ENCODE assay signal across 29 cellular contexts in genomic region chr16:8890549-8890921, GRCh38. TPM values are rescaled to one million over a fixed set of nuclear protein-coding genes. Genes with fewer than 3 reads are reported as not detected.
A peak's percentile ranks its signal among the peaks of the same experiment; 100 is the strongest.
DNase-seq lines count a peak whose midpoint lies in the region; ATAC-seq and TF ChIP-seq lines count a peak whose summit lies in the region.
"Had no signal": no experiment of that assay in that cellular context is flagged by ENCODE, and none has a peak within 500 bp of the region (broad histone marks: within the 10 kb centered on the region; RNA-seq: fewer than 3 reads in every experiment).

No MANE protein-coding gene starts in this region.

- peaks cover under 1% of the 10 kb centered on the region for H3K27me3 Mint-ChIP-seq in activated CD4-positive, alpha-beta T cell treated with anti-CD3 and anti-CD28 coated beads for 36 hours
- peaks cover 4% of the 10 kb centered on the region for H3K27me3 Mint-ChIP-seq in activated naive CD8-positive, alpha-beta T cell treated with anti-CD3 and anti-CD28 coated beads, Interleukin-2, amount 50 U/mL, for 24 hours
- H3K27me3 Mint-ChIP-seq in nephron progenitor cell (ENCODE audit: low read depth, poor library complexity): peaks cover 4% of the 10 kb centered on the region

- peaks cover 15% of the 10 kb centered on the region for H3K4me1 Mint-ChIP-seq in activated CD4-positive, alpha-beta T cell treated with anti-CD3 and anti-CD28 coated beads for 36 hours
- H3K4me1 Mint-ChIP-seq in activated naive CD8-positive, alpha-beta T cell treated with anti-CD3 and anti-CD28 coated beads, Interleukin-2, amount 50 U/mL, for 24 hours: peaks cover 15% of the 10 kb centered on the region
- H3K4me1 Mint-ChIP-seq in nephron progenitor cell: peaks cover 74% of the 10 kb centered on the region

- no peaks in the 10 kb centered on the region for H3K9me3 Mint-ChIP-seq in activated CD4-positive, alpha-beta T cell treated with anti-CD3 and anti-CD28 coated beads for 36 hours (ENCODE audit: low read depth)
- H3K9me3 Mint-ChIP-seq in activated naive CD8-positive, alpha-beta T cell treated with anti-CD3 and anti-CD28 coated beads, Interleukin-2, amount 50 U/mL, for 24 hours: no peaks in the 10 kb centered on the region
- H3K9me3 Mint-ChIP-seq in nephron progenitor cell: no peaks in the 10 kb centered on the region
- H3K9me3 Mint-ChIP-seq: stimulated activated naive CD8-positive, alpha-beta T cell treated with anti-CD3 and anti-CD28 coated beads, Interleukin-15, amount 100 ng/mL, for 72 hours; T-helper 1 cell treated with Interleukin-12 subunit alpha and Interleukin-12 subunit beta and Interleukin-4 antibody, amounts not matched to agents 30 μg/mL and 1 μg/mL, for 36 hours had no signal

- H3K4me1 ChIP-seq in HEK293 (ENCODE audit: control insufficient read depth, insufficient read depth, low read length): no peaks in the 10 kb centered on the region
- peaks cover 0 to 27% (median 19%) of the 10 kb centered on the region in 12 donors for H3K4me1 ChIP-seq in heart left ventricle

- no peak overlapping the region for H3K4me3 Mint-ChIP-seq in activated CD4-positive, alpha-beta T cell treated with anti-CD3 and anti-CD28 coated beads for 36 hours
- no peak overlapping the region for H3K4me3 Mint-ChIP-seq in activated naive CD8-positive, alpha-beta T cell treated with anti-CD3 and anti-CD28 coated beads, Interleukin-2, amount 50 U/mL, for 24 hours
- H3K4me3 Mint-ChIP-seq in nephron progenitor cell: no peak overlapping the region
- H3K4me3 Mint-ChIP-seq: stimulated activated naive CD8-positive, alpha-beta T cell treated with anti-CD3 and anti-CD28 coated beads, Interleukin-15, amount 100 ng/mL, for 72 hours; T-helper 1 cell treated with Interleukin-12 subunit alpha and Interleukin-12 subunit beta and Interleukin-4 antibody, amounts not matched to agents 30 μg/mL and 1 μg/mL, for 36 hours had no signal

- intact Hi-C loops in activated CD4-positive, alpha-beta T cell treated with anti-CD3 and anti-CD28 coated beads for 36 hours (cut with DNase I, micrococcal nuclease): no loop called here
- intact Hi-C loops in heart left ventricle (cut with DNase I): no loop called here

- WGBS in heart left ventricle, 4 donors: 73 to 87% (median 75%) methylated on average over 5 of the region's 5 CpGs

- no peak for DNase-seq in activated CD4-positive, alpha-beta T cell treated with anti-CD3 and anti-CD28 coated beads for 36 hours
- no peak for DNase-seq in activated CD4-positive, alpha-beta T cell treated with anti-CD3 and anti-CD28 coated beads, Interleukin-2, amount 50 U/mL, for 48 hours
- DNase-seq in activated naive CD8-positive, alpha-beta T cell treated with anti-CD3 and anti-CD28 coated beads, Interleukin-2, amount 50 U/mL, for 24 hours: no peak
- DNase-seq in nephron progenitor cell: no peak
- DNase-seq in EL: no peak
- DNase-seq in kidney tubule cell (ENCODE audit: low spot score): no peak
- no peak for DNase-seq in heart left ventricle
- DNase-seq: activated CD4-positive, alpha-beta T cell treated with anti-CD3 and anti-CD28 coated beads for 48 hours; activated naive CD4-positive, alpha-beta T cell treated with Interleukin-2 at 50 U/mL for 16 hours; cerebellar nuclear complex; foreskin melanocyte; H7; MV-4-11; NCI-H1694; NCI-H2171; NCI-H524; SJCRH30; stimulated activated CD4-positive, alpha-beta T cell treated with anti-CD3 and anti-CD28 coated beads, Interleukin-2, amount 100 ng/mL, for 48 hours; stimulated activated naive CD8-positive, alpha-beta T cell treated with anti-CD3 and anti-CD28 coated beads, Interleukin-15, amount 100 ng/mL, for 72 hours; tibial artery had no signal

- no peaks in the 10 kb centered on the region for H3K9me3 ChIP-seq in HEK293 (ENCODE audit: control insufficient read depth, insufficient read depth, low read depth, low read length)
- no peaks in the 10 kb centered on the region for H3K9me3 ChIP-seq in heart left ventricle
- H3K9me3 ChIP-seq: ascending aorta, Peyer's patch, SJCRH30, tibial artery had no signal

- H3K36me3 Mint-ChIP-seq in activated CD4-positive, alpha-beta T cell treated with anti-CD3 and anti-CD28 coated beads for 36 hours (ENCODE audit: low read depth): peaks cover 42% of the 10 kb centered on the region
- peaks cover 43% of the 10 kb centered on the region for H3K36me3 Mint-ChIP-seq in activated naive CD8-positive, alpha-beta T cell treated with anti-CD3 and anti-CD28 coated beads, Interleukin-2, amount 50 U/mL, for 24 hours (ENCODE audit: low read depth)
- peaks cover 61% of the 10 kb centered on the region for H3K36me3 Mint-ChIP-seq in nephron progenitor cell (ENCODE audit: low read depth)

- CTCF ChIA-PET in activated CD4-positive, alpha-beta T cell treated with anti-CD3 and anti-CD28 coated beads for 36 hours (lab: Charles Lee): interaction anchor here (1.0 to 5.7 kb wide), 3 partner anchors 10 to 46 kb away, joined by 3 to 31 read pairs (median 5); partner anchors contain the start of gene LITAFD
- CTCF ChIA-PET in HEK293 (lab: Yijun Ruan, JAX): interaction anchor here (1.2 to 1.5 kb wide), 3 partner anchors 9 to 323 kb away, joined by 3 to 9 read pairs (median 5); no protein-coding TSS in a partner anchor

- H3K4me3 ChIP-seq in HEK293 (ENCODE audit: low read depth, low read length) (no peak overlapping the region), heart left ventricle (no peak overlapping the region)
- H3K4me3 ChIP-seq: ascending aorta, lung, Peyer's patch, SJCRH30, tibial artery had no signal

- peaks cover 12 to 80% of the 10 kb centered on the region in 2 experiments for H3K36me3 ChIP-seq in HEK293 (ENCODE audit: control insufficient read depth in 2 of 2, insufficient read depth in 1 of 2, low read length in 2 of 2)
- peaks cover 5 to 64% (median 57%) of the 10 kb centered on the region in 9 donors for H3K36me3 ChIP-seq in heart left ventricle

- no peaks in the 10 kb centered on the region for H3K27me3 ChIP-seq in heart left ventricle
- H3K27me3 ChIP-seq: ascending aorta, Peyer's patch, SJCRH30, tibial artery had no signal

- POLR2A ChIA-PET in activated CD4-positive, alpha-beta T cell treated with anti-CD3 and anti-CD28 coated beads for 36 hours (lab: Charles Lee): no interaction called here
- POLR2A ChIA-PET in HEK293 (lab: Yijun Ruan, JAX): interaction anchor here (0.5 to 1.8 kb wide), 3 partner anchors 19 to 113 kb away, joined by 3 to 5 read pairs (median 3); partner anchors contain the start of gene CARHSP1

- TF ChIP-seq CTCF in HEK293 (tag by site-specific recombination; IDR thresholded peaks at IDR 0.05) (no peak), nephron progenitor cell (IDR thresholded peaks at IDR 0.05) (no peak), heart left ventricle (IDR thresholded peaks at IDR 0.05) (no peak)

- TF ChIP-seq POLR2A in heart left ventricle (IDR thresholded peaks at IDR 0.05): no peak

- peak overlapping the region; percentile 87 for H3K27ac Mint-ChIP-seq in activated CD4-positive, alpha-beta T cell treated with anti-CD3 and anti-CD28 coated beads for 36 hours
- H3K27ac Mint-ChIP-seq in activated naive CD8-positive, alpha-beta T cell treated with anti-CD3 and anti-CD28 coated beads, Interleukin-2, amount 50 U/mL, for 24 hours: peak overlapping the region; percentile 82
- H3K27ac Mint-ChIP-seq in nephron progenitor cell: peak overlapping the region; percentile 96
- H3K27ac Mint-ChIP-seq: T-helper 1 cell treated with Interleukin-12 subunit alpha and Interleukin-12 subunit beta and Interleukin-4 antibody, amounts not matched to agents 30 μg/mL and 1 μg/mL, for 36 hours had no signal

- ATAC-seq in activated CD4-positive, alpha-beta T cell treated with anti-CD3 and anti-CD28 coated beads for 36 hours: no peak
- ATAC-seq in activated naive CD8-positive, alpha-beta T cell treated with anti-CD3 and anti-CD28 coated beads, Interleukin-2, amount 50 U/mL, for 24 hours: no peak
- no peak for ATAC-seq in heart left ventricle
- ATAC-seq: stimulated activated naive CD8-positive, alpha-beta T cell treated with anti-CD3 and anti-CD28 coated beads, Interleukin-15, amount 100 ng/mL, for 72 hours had no signal

- H3K27ac ChIP-seq in HEK293 (ENCODE audit: extremely low read depth, low read depth, low read length) (no peak overlapping the region), heart left ventricle (no peak overlapping the region)
- H3K27ac ChIP-seq: 22Rv1, ascending aorta, SJCRH30, tibial artery had no signal

TF ChIP-seq in HEK293, 187 proteins besides CTCF, POLR2A, EP300 and RAD21 (continues in another document):
- TF ChIP-seq ZNF560 (tag by site-specific recombination; IDR thresholded peaks at IDR 0.05; ENCODE audit: borderline replicate concordance): no peak
- TF ChIP-seq ZNF555 (tag by site-specific recombination; conservative IDR thresholded peaks at IDR 0.05): no peak
- no peak for TF ChIP-seq ZBTB44 (tag by site-specific recombination; IDR thresholded peaks at IDR 0.05)
- no peak for TF ChIP-seq ZNF792 (tag by site-specific recombination; IDR thresholded peaks at IDR 0.05)
- TF ChIP-seq OVOL3 (tag by site-specific recombination; IDR thresholded peaks at IDR 0.05): no peak
- no peak for TF ChIP-seq ZNF433 (tag by site-specific recombination; IDR thresholded peaks at IDR 0.05; ENCODE audit: low read depth)
- TF ChIP-seq ZNF670 (tag by site-specific recombination; IDR thresholded peaks at IDR 0.05; ENCODE audit: low read depth): no peak
- no peak for TF ChIP-seq ZNF266 (tag by site-specific recombination; IDR thresholded peaks at IDR 0.05; ENCODE audit: low read depth)
- 0 out of 2 replicates have a peak, but pooled peaks have one; percentile 12 for TF ChIP-seq SCRT1 (tag by site-specific recombination; IDR thresholded peaks at IDR 0.05; ENCODE audit: borderline replicate concordance)
- TF ChIP-seq SP7 (tag by site-specific recombination; IDR thresholded peaks at IDR 0.05): no peak
- TF ChIP-seq GLIS1 (tag by site-specific recombination; IDR thresholded peaks at IDR 0.05): peak; percentile 45
- TF ChIP-seq ZBTB48 (tag by site-specific recombination; IDR thresholded peaks at IDR 0.05): no peak

RNA-seq across cellular contexts. Expression of gene LITAFD, which starts 8.4 kb away (rescaled TPM):
- not detected for total RNA-seq in activated CD4-positive, alpha-beta T cell treated with anti-CD3 and anti-CD28 coated beads for 36 hours
- not detected for total RNA-seq in heart left ventricle
- not detected for polyA plus RNA-seq in heart left ventricle
- total RNA-seq: ascending aorta, Daoy, H7, lung, Peyer's patch, SJCRH30 had no signal
- polyA plus RNA-seq: esophagus, keratinocyte, lung had no signal

RNA-seq across cellular contexts. Expression of gene CARHSP1, which starts 21.7 kb away (rescaled TPM):
- total RNA-seq in activated CD4-positive, alpha-beta T cell treated with anti-CD3 and anti-CD28 coated beads for 36 hours: 10 to 100 TPM; 49.4 to 64.5 TPM
- total RNA-seq in heart left ventricle: 10 to 100 TPM; 20.0 to 62.4 (median 29.0) TPM
- polyA plus RNA-seq in heart left ventricle: 10 to 100 TPM; 33.4 to 58.0 TPM
